Comparison of ENCODE assay signal across 13 cellular contexts in the genomic region with DNA sequence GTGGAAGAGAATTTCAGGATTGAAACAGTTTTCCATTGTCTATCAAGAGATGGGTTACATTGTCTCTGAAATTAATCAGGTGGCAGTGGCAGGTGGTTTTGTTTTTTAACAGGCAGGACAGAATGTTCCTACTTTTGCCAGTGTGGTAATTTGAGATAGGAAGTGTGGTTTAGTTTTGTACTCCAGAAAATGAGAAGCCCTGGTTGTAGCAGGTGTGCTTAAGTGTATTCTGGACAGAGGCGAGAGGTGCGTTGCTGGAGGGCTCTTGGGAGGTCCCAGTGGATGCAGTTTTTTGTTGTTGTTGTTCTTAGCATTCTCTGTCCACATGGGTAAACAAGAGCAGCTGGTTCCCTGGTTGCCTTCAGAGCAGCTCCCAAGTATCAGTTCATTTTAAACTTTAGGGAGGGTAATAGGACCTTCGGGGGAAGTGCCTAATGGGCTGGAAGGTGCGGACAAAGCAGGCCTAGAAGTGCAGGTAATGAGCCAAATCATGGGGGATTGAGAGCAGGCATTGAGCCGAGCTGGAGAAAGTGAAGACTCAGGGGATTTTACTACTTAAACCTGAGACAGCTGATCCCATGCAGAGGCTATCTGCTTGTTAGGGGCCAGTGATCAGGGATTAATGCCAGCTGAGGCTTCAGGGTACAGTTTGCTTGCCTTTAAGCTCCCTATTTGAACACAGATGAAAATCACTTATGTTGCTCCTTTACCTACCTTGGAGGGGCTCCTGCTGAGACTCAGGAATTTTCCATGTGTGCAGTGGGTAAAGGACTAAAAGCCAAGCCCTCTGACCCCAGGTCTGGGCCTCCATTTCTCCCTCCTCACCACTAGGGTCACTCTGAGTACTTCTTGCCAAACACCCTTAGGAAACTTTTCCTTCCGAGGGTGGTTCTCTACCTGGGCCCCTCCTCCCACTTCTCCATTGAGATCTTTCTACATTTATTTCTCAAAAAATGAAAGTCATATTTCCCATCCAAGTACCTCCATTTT. TPM values are rescaled to one million over a fixed set of nuclear protein-coding genes. Genes with fewer than 3 reads are reported as not detected.
DNase-seq lines count a peak whose midpoint lies in the region; ATAC-seq and TF ChIP-seq lines count a peak whose summit lies in the region.
"Had no signal": no experiment of that assay in that cellular context is flagged by ENCODE, and none has a peak within 500 bp of the region (broad histone marks: within the 10 kb centered on the region; RNA-seq: fewer than 3 reads in every experiment).

No MANE protein-coding gene starts in this region.

- no peaks in the 10 kb centered on the region for H3K9me3 Mint-ChIP-seq in HFFc6
- H3K9me3 Mint-ChIP-seq: T-helper 1 cell treated with Interleukin-12 subunit alpha and Interleukin-12 subunit beta and Interleukin-4 antibody, amounts not matched to agents 30 μg/mL and 1 μg/mL, for 36 hours had no signal

- H3K36me3 ChIP-seq in left lung = peaks cover 0 to 29% of the 10 kb centered on the region in 2 donors

- intact Hi-C loops in left lung (cut with DNase I) = no loop called here

- no peak overlapping the region for H3K27ac Mint-ChIP-seq in HFFc6
- H3K27ac Mint-ChIP-seq: T-helper 1 cell treated with Interleukin-12 subunit alpha and Interleukin-12 subunit beta and Interleukin-4 antibody, amounts not matched to agents 30 μg/mL and 1 μg/mL, for 36 hours had no signal

- no peaks in the 10 kb centered on the region for H3K36me3 Mint-ChIP-seq in HFFc6 (ENCODE audit: low read depth)

- peak overlapping the region in 1 of 2 donors; percentile 76 for H3K27ac ChIP-seq in left lung
- H3K27ac ChIP-seq: testis had no signal

- peaks cover 3% of the 10 kb centered on the region for H3K27me3 Mint-ChIP-seq in HFFc6 (ENCODE audit: insufficient read depth)

- H3K4me3 ChIP-seq in AG09309 (ENCODE audit: control insufficient read depth, low read depth, low read length) = no peak overlapping the region
- H3K4me3 ChIP-seq in left lung = no peak overlapping the region
- H3K4me3 ChIP-seq: testis had no signal

- peak; percentile 23 for ATAC-seq in left lung
- ATAC-seq in HG02840 (IDR thresholded peaks at IDR 0.05; ENCODE audit: low FRiP score, unreplicated experiment) = no peak

- no peaks in the 10 kb centered on the region for H3K9me3 ChIP-seq in left lung
- H3K9me3 ChIP-seq: testis had no signal

- H3K27me3 ChIP-seq in left lung = no peaks in the 10 kb centered on the region
- H3K27me3 ChIP-seq: testis had no signal

- peaks cover 3 to 35% of the 10 kb centered on the region in 2 donors for H3K4me1 ChIP-seq in left lung
- H3K4me1 ChIP-seq: testis had no signal

- DNase-seq in AG09309 (ENCODE audit: low read depth) (no peak), HFFc6 (no peak), NCI-H69 (lab: John Stamatoyannopoulos, UW) (peak; percentile 76), left lung (no peak), GM13977 (ENCODE audit: low spot score) (no peak), COR-L47 (lab: John Stamatoyannopoulos, UW) (no peak)
- no peak for DNase-seq in effector CD8-positive, alpha-beta T cell (lab: John Stamatoyannopoulos, UW)
- DNase-seq: NCI-H526 treated with DMSO at 0.1 percent for 48 hours; stimulated activated CD4-positive, alpha-beta T cell treated with anti-CD3 and anti-CD28 coated beads, Interleukin-4, amount 100 ng/mL, for 4 hours; testis had no signal

- H3K4me1 Mint-ChIP-seq in HFFc6 (ENCODE audit: low read depth) = no peaks in the 10 kb centered on the region

- TF ChIP-seq CTCF in AG09309 (IDR thresholded peaks at IDR 0.05; ENCODE audit: control insufficient read depth, insufficient read depth, low read depth, low read length, missing control alignments) = peak; percentile 3
- TF ChIP-seq CTCF in HFFc6 (IDR thresholded peaks at IDR 0.05) = peak; percentile 27
- TF ChIP-seq CTCF in left lung (IDR thresholded peaks at IDR 0.05) = no peak
- no peak for TF ChIP-seq CTCF in GM13977 (IDR thresholded peaks at IDR 0.05; ENCODE audit: extremely low read depth, insufficient read depth, missing control alignments)

- H3K4me3 Mint-ChIP-seq in HFFc6 = no peak overlapping the region
- H3K4me3 Mint-ChIP-seq: T-helper 1 cell treated with Interleukin-12 subunit alpha and Interleukin-12 subunit beta and Interleukin-4 antibody, amounts not matched to agents 30 μg/mL and 1 μg/mL, for 36 hours had no signal

- in situ Hi-C loops in GM13977 (cut with MboI; ENCODE audit: low pct_unique_long_range_greater_than_20kb, low sequenced_read_pairs, unreplicated experiment) = no loop called here

RNA-seq across cellular contexts. Expression of a gene that starts 6.1 kb away (rescaled TPM):
- 1 to 10 TPM; 2.5 to 7.0 (median 3.2) TPM for total RNA-seq in HFFc6 (2021; fragmentation: NEBNext Ultra II Directional; extraction: Animal tissue kit (Norgen Biotek cat#: 25700))
- total RNA-seq in left lung = 10 to 100 TPM; 52.6 to 63.8 TPM

RNA-seq across cellular contexts. Expression of a gene that starts 8.2 kb away (rescaled TPM):
- total RNA-seq in HFFc6 (2021; fragmentation: NEBNext Ultra II Directional; extraction: Animal tissue kit (Norgen Biotek cat#: 25700)) = 10 to 100 TPM in 1 of 6 experiments, 1 to 10 TPM in 5; 6.5 to 10.6 (median 7.1) TPM
- 1 to 10 TPM; 7.3 to 9.9 TPM for total RNA-seq in left lung

RNA-seq across cellular contexts. Expression of a gene that starts 26.6 kb away (rescaled TPM):
- total RNA-seq in HFFc6 (2021; fragmentation: NEBNext Ultra II Directional; extraction: Animal tissue kit (Norgen Biotek cat#: 25700)) = under 1 TPM; 0.02 to 0.09 (median 0.06) TPM
- total RNA-seq in left lung = 100 to 1,000 TPM; 101 to 212 TPM

RNA-seq across cellular contexts. Expression of a gene that starts 29.5 kb away (rescaled TPM):
- under 1 TPM in 5 of 6 experiments, not detected in 1; 0.15 to 0.59 (median 0.24) TPM for total RNA-seq in HFFc6 (2021; fragmentation: NEBNext Ultra II Directional; extraction: Animal tissue kit (Norgen Biotek cat#: 25700))
- total RNA-seq in left lung = 1 to 10 TPM; 4.3 to 6.4 TPM
- total RNA-seq: endothelial cell of umbilical vein had no signal

RNA-seq across cellular contexts. Expression of a gene that starts 44.9 kb away (rescaled TPM):
- total RNA-seq in HFFc6 (2021; fragmentation: NEBNext Ultra II Directional; extraction: Animal tissue kit (Norgen Biotek cat#: 25700)) = not detected
- total RNA-seq in left lung = 10 to 100 TPM; 22.2 to 32.1 TPM
- total RNA-seq: endothelial cell of umbilical vein had no signal

Comparison
In these comparisons a context has a peak if more than half of its experiments do, and no peak if none do; other contexts are left out.
1. CTCF ChIP-seq: peak in AG09309 (single experiment) and HFFc6 (single experiment); none in left lung (0 of 2) and GM13977 (single experiment).
2. RNA of a gene that starts 6.1 kb away (total RNA-seq): 52.6 to 63.8 TPM in left lung; 2.5 to 7.0 TPM in HFFc6; every median in the first group is over 4 times any median in the second.
3. RNA of a gene that starts 26.6 kb away (total RNA-seq): 101 to 212 TPM in left lung; 0.02 to 0.09 TPM in HFFc6; every median in the first group is over 10 times any median in the second.